1 cellular context compared by ENCODE assay signal in the genomic region with DNA sequence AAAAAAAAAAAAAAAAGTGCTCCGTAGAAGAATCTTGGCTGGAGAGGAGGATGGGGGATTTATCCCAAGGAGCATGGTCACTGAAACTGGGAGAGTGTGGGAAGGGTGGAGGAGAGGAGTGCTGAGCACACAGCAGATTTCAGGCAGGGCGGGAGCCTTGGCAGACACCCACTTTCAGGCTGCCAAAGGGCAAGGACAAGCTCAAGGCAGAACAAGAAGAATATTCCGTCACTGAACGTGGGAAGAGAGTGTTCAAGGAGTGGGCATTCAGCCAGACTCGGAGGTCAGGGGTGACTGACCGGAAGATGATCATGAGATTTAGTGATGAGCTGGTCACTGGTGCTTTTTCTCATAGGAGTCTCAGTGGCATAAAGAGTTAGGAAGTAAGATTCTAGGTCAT.
TF ChIP-seq lines count a peak whose summit lies in the region.

No MANE protein-coding gene starts in this region.

TF ChIP-seq in SK-N-SH treated with all-trans-retinoic acid at 6 μM for 48 hours, 23 proteins besides CTCF, POLR2A, EP300 and RAD21 (continued from another document):
- no peak for TF ChIP-seq CSRNP3 (CRISPR knock-in tag; IDR thresholded peaks at IDR 0.05)
TF ChIP-seq in SK-N-SH treated with all-trans-retinoic acid at 6 μM for 48 hours: peak in this region for 0.
